In the genomic region with DNA sequence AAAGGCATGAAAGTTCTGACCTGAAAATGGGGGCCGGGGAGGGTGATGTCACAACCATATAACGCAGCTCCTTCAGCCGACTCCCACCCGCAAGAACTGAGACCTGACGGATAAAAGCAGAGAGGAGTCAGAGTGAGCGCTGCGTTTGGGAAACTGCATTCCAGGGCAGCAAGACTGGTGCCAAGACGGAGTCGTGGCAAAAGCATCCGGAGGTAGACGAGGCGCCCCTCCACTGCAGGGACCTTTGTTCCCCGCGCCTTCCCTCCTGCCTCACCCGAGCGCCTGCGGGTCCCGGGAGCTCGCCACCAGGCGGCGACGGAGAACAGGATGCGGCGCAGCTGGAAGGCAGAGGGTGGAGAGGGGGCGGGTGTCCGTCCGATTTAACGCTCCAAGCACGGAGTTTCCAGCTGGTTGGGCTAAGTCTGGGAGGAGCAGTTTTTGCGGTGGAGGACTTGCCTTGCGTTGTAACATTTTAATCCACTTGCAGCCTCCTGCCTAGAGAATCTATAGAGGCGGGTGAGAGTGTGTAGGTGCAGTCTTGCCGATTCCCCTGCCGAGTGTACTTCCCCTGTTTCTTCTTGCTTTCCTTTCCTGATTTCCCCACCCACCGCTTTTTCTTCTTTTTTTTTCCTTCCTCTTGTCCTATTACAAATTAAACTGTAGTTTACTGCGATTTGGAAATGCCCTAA, we compare ENCODE assay signal across 8 cellular contexts. TPM values are rescaled to one million over a fixed set of nuclear protein-coding genes. Genes with fewer than 3 reads are reported as not detected.
DNase-seq lines count a peak whose midpoint lies in the region; ATAC-seq, FAIRE-seq and TF ChIP-seq lines count a peak whose summit lies in the region.

No MANE protein-coding gene starts in this region.

- WGBS in H1 (ENCODE audit: extremely low coverage in 1 of 2, insufficient coverage in 1 of 2, insufficient read length in 1 of 2, insufficient replicate concordance in 2 of 2, low coverage in 1 of 2, low lambda C conversion rate in 2 of 2, missing lambda C conversion rate in 1 of 2), 2 experiments: 3% methylated on average over 36 of the region's 36 CpGs; no CpG with 5 or more reads in 1 of the 2 experiments
- 2% methylated on average over 25 of the region's 36 CpGs for WGBS in mesenchymal stem cell

- H3K9me3 ChIP-seq in H1 (ENCODE audit: insufficient read depth in 2 of 2, low read depth in 1 of 2, low read length in 1 of 2) (no peaks in the 10 kb centered on the region), mesenchymal stem cell (ENCODE audit: control insufficient read depth, low read length) (no peaks in the 10 kb centered on the region)

- POLR2A ChIA-PET in activated CD4-positive, alpha-beta memory T cell treated with anti-CD3 and anti-CD28 coated beads, Interleukin-2, amount 10 ng/mL, durations not matched to agents 7 days and 5 days (lab: Charles Lee): interaction anchor here (0.6 kb wide), 1 partner anchor 722 kb away, joined by 3 read pairs; no protein-coding TSS in a partner anchor
- POLR2A ChIA-PET in H1 (lab: Charles Lee; ENCODE audit: partially characterized antibody): interaction anchor here (0.7 to 2.9 kb wide), 4 partner anchors 9 to 163 kb away, joined by 3 to 9 read pairs (median 4); no protein-coding TSS in a partner anchor

- TF ChIP-seq POLR2A in H1 (IDR thresholded peaks at IDR 0.05; ENCODE audit: control extremely low read depth in 1 of 2, low read depth in 2 of 2, low read length in 2 of 2): no peak; a peak in 1 of 3 replicates

- H3K9ac ChIP-seq in H1 (replicated peaks in 1 of 4; ENCODE audit: extremely low read depth in 1 of 4, low read depth in 3 of 4, low read length in 3 of 4) (peak overlapping the region in 3 of 4 experiments; percentile 13 to 42 (median 22); a peak in 4 of 7 replicates), mesenchymal stem cell (ENCODE audit: low read length) (peak overlapping the region; percentile 98)

- H3K14ac ChIP-seq in H1 (ENCODE audit: insufficient read length): no peak overlapping the region
- H3K14ac ChIP-seq in mesenchymal stem cell (ENCODE audit: low read length in 2 of 2): peak overlapping the region in 1 of 2 experiments; percentile 67

- H3K4ac ChIP-seq in H1 (replicated peaks; ENCODE audit: insufficient read length, low read depth, low read length): peak overlapping the region; percentile 81
- H3K4ac ChIP-seq in mesenchymal stem cell (ENCODE audit: low read depth in 1 of 2, low read length in 2 of 2): peak overlapping the region in 1 of 2 experiments; percentile 69

- FAIRE-seq in H1 (lab: Jason Lieb, UNC): no peak

- H2AFZ ChIP-seq in H1 (ENCODE audit: low read length) (peak overlapping the region; percentile 99), mesenchymal stem cell (ENCODE audit: low read depth, low read length) (peak overlapping the region; percentile 85)

- H4K20me1 ChIP-seq in H1 (replicated peaks in 1 of 2; ENCODE audit: control insufficient read depth in 1 of 2, insufficient read depth in 2 of 2, low read length in 2 of 2): no peaks in the 10 kb centered on the region

- peak; percentile 85 to 89 (median 86) for TF ChIP-seq CTCF in H1 (IDR thresholded peaks at IDR 0.05; ENCODE audit: control extremely low read depth in 1 of 3, insufficient read depth in 1 of 3, low read depth in 1 of 3, low read length in 3 of 3)

- H3K4me3 ChIP-seq in H1 (ENCODE audit: extremely low read depth in 1 of 4, insufficient read depth in 2 of 4, low read depth in 3 of 4, low read length in 4 of 4): peak overlapping the region; percentile 63 to 75 (median 72)
- H3K4me3 ChIP-seq in mesenchymal stem cell (ENCODE audit: insufficient read depth in 1 of 2, low read depth in 1 of 2, low read length in 2 of 2): peak overlapping the region; percentile 65 to 96

- H2BK12ac ChIP-seq in H1 (ENCODE audit: low read depth, low read length) (no peak overlapping the region), mesenchymal stem cell (ENCODE audit: low read length in 2 of 2) (peak overlapping the region; percentile 9 to 32)

- ATAC-seq in GM18520 (IDR thresholded peaks at IDR 0.05; ENCODE audit: unreplicated experiment): peak; percentile 55
- peak; percentile 47 for ATAC-seq in HG03025 (IDR thresholded peaks at IDR 0.05; ENCODE audit: low FRiP score, unreplicated experiment)

- no peaks in the 10 kb centered on the region for H3K79me1 ChIP-seq in H1 (ENCODE audit: low read depth, low read length)
- H3K79me1 ChIP-seq in mesenchymal stem cell (replicated peaks; ENCODE audit: low read length, poor library complexity, severe bottlenecking): peaks cover 6% of the 10 kb centered on the region

- no peak overlapping the region for H2AK5ac ChIP-seq in H1 (ENCODE audit: low read depth, low read length)
- no peak overlapping the region for H2AK5ac ChIP-seq in mesenchymal stem cell (ENCODE audit: low read length, severe bottlenecking)

- H4K91ac ChIP-seq in H1 (replicated peaks; ENCODE audit: insufficient read length, low read length) (peak overlapping the region; percentile 96), mesenchymal stem cell (ENCODE audit: low read length) (peak overlapping the region; percentile 68)

- H3K4me3 Mint-ChIP-seq in activated CD4-positive, alpha-beta memory T cell treated with anti-CD3 and anti-CD28 coated beads, Interleukin-2, amount 10 ng/mL, durations not matched to agents 7 days and 5 days: peak overlapping the region; percentile 86

- peak in 1 of 2 experiments; percentile 82; a peak in 1 of 3 replicates for TF ChIP-seq EP300 in H1 (IDR thresholded peaks at IDR 0.05; ENCODE audit: borderline replicate concordance in 1 of 2, low read depth in 2 of 2, low read length in 2 of 2)

- in situ Hi-C loops in ACHN (cut with HindIII; ENCODE audit: low pct_ligation_motif_present, low pct_unique_long_range_greater_than_20kb, low sequenced_read_pairs): no loop called here

- H3K27me3 Mint-ChIP-seq in activated CD4-positive, alpha-beta memory T cell treated with anti-CD3 and anti-CD28 coated beads, Interleukin-2, amount 10 ng/mL, durations not matched to agents 7 days and 5 days: peaks cover 21% of the 10 kb centered on the region

- H3K56ac ChIP-seq in H1 (replicated peaks; ENCODE audit: insufficient read length, low read depth, low read length): peak overlapping the region; percentile 74

- peak overlapping the region; percentile 58 for H3K27ac Mint-ChIP-seq in activated CD4-positive, alpha-beta memory T cell treated with anti-CD3 and anti-CD28 coated beads, Interleukin-2, amount 10 ng/mL, durations not matched to agents 7 days and 5 days

- peak overlapping the region; percentile 66; the same call in 1 of the 2 replicates for H2BK5ac ChIP-seq in H1 (ENCODE audit: low read depth, low read length)
- H2BK5ac ChIP-seq in mesenchymal stem cell (ENCODE audit: low read depth, low read length, poor library complexity, severe bottlenecking): no peak overlapping the region

- H3K36me3 ChIP-seq in H1 (ENCODE audit: control insufficient read depth in 2 of 4, insufficient read depth in 4 of 4, low read length in 3 of 4) (no peaks in the 10 kb centered on the region), mesenchymal stem cell (ENCODE audit: control insufficient read depth in 1 of 2, insufficient read depth in 2 of 2, low read depth in 1 of 2, low read length in 2 of 2) (no peaks in the 10 kb centered on the region)

- H3K36me3 Mint-ChIP-seq in activated CD4-positive, alpha-beta memory T cell treated with anti-CD3 and anti-CD28 coated beads, Interleukin-2, amount 10 ng/mL, durations not matched to agents 7 days and 5 days (ENCODE audit: low read depth): no peaks in the 10 kb centered on the region

- no peak overlapping the region for H3K27ac ChIP-seq in H1 (ENCODE audit: low read depth, low read length)
- H3K27ac ChIP-seq in mesenchymal stem cell (ENCODE audit: low read length, poor library complexity, severe bottlenecking): peak overlapping the region; percentile 63

- 0 out of 4 replicates have a peak, but pooled peaks cover 0 to 4% of the 10 kb centered on the region in 2 experiments for H3K79me2 ChIP-seq in H1 (ENCODE audit: control insufficient read depth in 1 of 2, insufficient read depth in 2 of 2, low read length in 2 of 2)

- peaks cover 0 to 2% (median 0%) of the 10 kb centered on the region in 4 experiments; a peak in 1 of 7 replicates for H3K4me1 ChIP-seq in H1 (replicated peaks in 1 of 4; ENCODE audit: control insufficient read depth in 3 of 4, insufficient read depth in 4 of 4, low read length in 3 of 4)
- H3K4me1 ChIP-seq in mesenchymal stem cell (ENCODE audit: control insufficient read depth, insufficient read depth, low read depth, low read length): peaks cover 7% of the 10 kb centered on the region

- H3K27me3 ChIP-seq in H1 (replicated peaks in 1 of 4; ENCODE audit: control insufficient read depth in 3 of 4, extremely low read depth in 1 of 4, insufficient read depth in 3 of 4, low read length in 3 of 4) (peaks cover 0 to 10% (median 4%) of the 10 kb centered on the region in 4 experiments; a peak in 4 of 7 replicates), mesenchymal stem cell (ENCODE audit: control insufficient read depth in 1 of 2, insufficient read depth in 1 of 2, low read length in 2 of 2) (no peaks in the 10 kb centered on the region)

- TF ChIP-seq RAD21 in H1 (IDR thresholded peaks at IDR 0.05 in 1 of 2, conservative IDR thresholded peaks at IDR 0.05 in 1 of 2; ENCODE audit: low read depth in 2 of 2, low read length in 2 of 2): peak; percentile 70 to 84

- H3K23me2 ChIP-seq in H1 (ENCODE audit: low read depth, low read length): peaks cover 15% of the 10 kb centered on the region

- no peak overlapping the region for H4K5ac ChIP-seq in H1 (ENCODE audit: insufficient read length, low read depth, low read length)

- H2BK15ac ChIP-seq in H1 (ENCODE audit: low read length) (peak overlapping the region; percentile 88; the same call in 1 of the 2 replicates), mesenchymal stem cell (ENCODE audit: low read depth, poor library complexity, severe bottlenecking) (peak overlapping the region; percentile 97)

- H3K4me1 Mint-ChIP-seq in activated CD4-positive, alpha-beta memory T cell treated with anti-CD3 and anti-CD28 coated beads, Interleukin-2, amount 10 ng/mL, durations not matched to agents 7 days and 5 days: peaks cover 30% of the 10 kb centered on the region

- peak overlapping the region; percentile 48; the same call in 1 of the 2 replicates for H2BK20ac ChIP-seq in H1 (ENCODE audit: low read length)

- no peaks in the 10 kb centered on the region for H3K9me3 Mint-ChIP-seq in activated CD4-positive, alpha-beta memory T cell treated with anti-CD3 and anti-CD28 coated beads, Interleukin-2, amount 10 ng/mL, durations not matched to agents 7 days and 5 days

- peak overlapping the region; percentile 77 to 92 for H3K4me2 ChIP-seq in H1 (ENCODE audit: insufficient read depth in 1 of 2, low read depth in 2 of 2, low read length in 2 of 2)
- H3K4me2 ChIP-seq in mesenchymal stem cell (ENCODE audit: low read length, poor library complexity, severe bottlenecking): peak overlapping the region; percentile 98

- H4K8ac ChIP-seq in H1 (ENCODE audit: extremely low read depth, insufficient read depth, low read length) (peak overlapping the region; percentile 90; the same call in 1 of the 2 replicates), mesenchymal stem cell (ENCODE audit: low read length) (peak overlapping the region; percentile 90)

- H2BK120ac ChIP-seq in H1 (replicated peaks; ENCODE audit: low read depth, low read length): no peak overlapping the region
- peak overlapping the region; percentile 54 for H2BK120ac ChIP-seq in mesenchymal stem cell (ENCODE audit: low read depth, low read length)

- peak overlapping the region; percentile 92 for H3K18ac ChIP-seq in H1 (ENCODE audit: extremely low read depth, low read length)
- H3K18ac ChIP-seq in mesenchymal stem cell (ENCODE audit: low read depth in 1 of 2, low read length in 2 of 2): peak overlapping the region; percentile 89 to 96

- H3K23ac ChIP-seq in H1 (ENCODE audit: insufficient read length): no peak overlapping the region
- no peak overlapping the region for H3K23ac ChIP-seq in mesenchymal stem cell (ENCODE audit: low read length in 2 of 2)

- DNase-seq in ACHN: peak; percentile 97
- DNase-seq in NCI-H526 treated with DMSO at 0.1 percent for 48 hours (lab: John Stamatoyannopoulos, UW): peak; percentile 12
- peak; percentile 71 for DNase-seq in activated CD4-positive, alpha-beta memory T cell treated with anti-CD3 and anti-CD28 coated beads, Interleukin-2, amount 10 ng/mL, durations not matched to agents 7 days and 5 days
- peak; percentile 65 to 93 for DNase-seq in H1 (ENCODE audit: low read depth in 1 of 2, low spot score in 2 of 2)
- DNase-seq in mesenchymal stem cell: peak; percentile 95
- DNase-seq in stimulated activated CD4-positive, alpha-beta T cell treated with anti-CD3 and anti-CD28 coated beads, TNF-alpha, amount 100 ng/mL, for 48 hours (ENCODE audit: low read depth in 3 of 3): peak; percentile 49 to 62 (median 60)

- CTCF ChIA-PET in activated CD4-positive, alpha-beta memory T cell treated with anti-CD3 and anti-CD28 coated beads, Interleukin-2, amount 10 ng/mL, durations not matched to agents 7 days and 5 days (lab: Charles Lee): interaction anchor here (0.6 to 2.7 kb wide), 14 partner anchors 9 to 589 kb away, joined by 3 to 19 read pairs (median 4); no protein-coding TSS in a partner anchor
- CTCF ChIA-PET in H1 (lab: Charles Lee; ENCODE audit: partially characterized antibody): interaction anchor here (0.6 to 2.7 kb wide), 28 partner anchors 9 to 369 kb away, joined by 3 to 18 read pairs (median 4); no protein-coding TSS in a partner anchor

RNA-seq across cellular contexts. Expression of a gene that starts 1.2 kb away (rescaled TPM):
- 1 to 10 TPM; 4.2 to 4.6 TPM for total RNA-seq in activated CD4-positive, alpha-beta memory T cell treated with anti-CD3 and anti-CD28 coated beads, Interleukin-2, amount 10 ng/mL, durations not matched to agents 7 days and 5 days
- total RNA-seq in H1 (2021; fragmentation: NEBNext Ultra II Directional; extraction: Animal tissue kit (Norgen Biotek cat#: 25700)): 6.8 and 7.4 TPM in 2 replicates
- 1.5 and 2.5 TPM in 2 replicates for polyA plus RNA-seq in H1 (2011; rRNA removed)
- polyA plus RNA-seq in H1 (2011; cell fraction: cytosol; rRNA removed): 2.7 TPM
- polyA plus RNA-seq in H1 (2011; cell fraction: nucleus; rRNA removed): 4.4 TPM
- polyA plus RNA-seq in H1 (2012, experiment 1 of 2): 1.7 to 5.3 TPM (median 2.8 TPM) in 4 replicates
- 0.24 TPM for polyA plus RNA-seq in H1 (2012, experiment 2 of 2)
- 3.3 TPM for polyA plus RNA-seq in H1 (2013, experiment 1 of 2)
- 3.3 TPM for polyA plus RNA-seq in H1 (2013, experiment 2 of 2)
- 2.9 and 7.2 TPM in 2 replicates for polyA minus RNA-seq in H1 (2011; rRNA and poly(A)+ RNA removed)
- 2.6 TPM for polyA minus RNA-seq in H1 (2011; cell fraction: cytosol; rRNA and poly(A)+ RNA removed)
- polyA minus RNA-seq in H1 (2011; cell fraction: nucleus; rRNA and poly(A)+ RNA removed): 19.7 TPM
- 16.9 TPM for polyA plus RNA-seq in mesenchymal stem cell (2013, experiment 1 of 2)
- 18.5 TPM for polyA plus RNA-seq in mesenchymal stem cell (2013, experiment 2 of 2)

Comparison
In these comparisons a context has a peak if more than half of its experiments do, and no peak if none do; other contexts are left out.
1. DNase-seq: peak in every context shown above with its lines; median percentile 97 in ACHN; 95 in mesenchymal stem cell; 79 in H1; 71 in activated CD4-positive, alpha-beta memory T cell treated with anti-CD3 and anti-CD28 coated beads, Interleukin-2, amount 10 ng/mL, durations not matched to agents 7 days and 5 days; 60 in stimulated activated CD4-positive, alpha-beta T cell treated with anti-CD3 and anti-CD28 coated beads, TNF-alpha, amount 100 ng/mL, for 48 hours; 12 in NCI-H526 treated with DMSO at 0.1 percent for 48 hours.